ENCODE assay signal across 14 cellular contexts in the genomic region with DNA sequence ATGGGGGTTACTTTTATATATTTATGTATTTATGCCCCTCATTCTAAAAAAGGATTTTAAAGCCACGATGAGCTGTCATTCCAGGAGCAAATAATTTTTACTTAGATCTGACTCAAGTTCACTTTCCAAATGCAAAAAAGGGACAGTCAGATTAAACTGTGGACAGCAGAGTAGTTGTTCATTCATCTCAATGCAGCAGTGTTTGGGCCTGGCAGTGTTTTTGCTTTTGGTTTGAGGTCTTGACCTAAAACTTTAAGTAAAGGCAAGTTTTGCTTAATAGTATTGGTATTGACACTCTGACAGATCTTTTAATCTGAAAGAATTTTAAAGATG. TPM values are rescaled to one million over a fixed set of nuclear protein-coding genes. Genes with fewer than 3 reads are reported as not detected.
DNase-seq lines count a peak whose midpoint lies in the region; ATAC-seq, FAIRE-seq and TF ChIP-seq lines count a peak whose summit lies in the region.
"Had no signal": no experiment of that assay in that cellular context is flagged by ENCODE, and none has a peak within 500 bp of the region (broad histone marks: within the 10 kb centered on the region; RNA-seq: fewer than 3 reads in every experiment).

No MANE protein-coding gene starts in this region.

- H2BK12ac ChIP-seq in H9 (ENCODE audit: insufficient read length, low read depth, low read length): no peak overlapping the region

- peaks cover 4% of the 10 kb centered on the region for H3K36me3 Mint-ChIP-seq in CD4-positive, alpha-beta T cell (ENCODE audit: low read depth)
- H3K36me3 Mint-ChIP-seq in brain (peaks cover 18% of the 10 kb centered on the region), nephron progenitor cell (ENCODE audit: low read depth) (peaks cover 22% of the 10 kb centered on the region), H9 (ENCODE audit: insufficient read depth in 1 of 3, low read depth in 3 of 3) (peaks cover 11 to 43% (median 19%) of the 10 kb centered on the region in 3 experiments; a peak in 6 of 7 replicates)

- H3K79me2 ChIP-seq in H9 (ENCODE audit: insufficient read depth, low read length): peaks cover 97% of the 10 kb centered on the region

- no peaks in the 10 kb centered on the region for H3K36me3 ChIP-seq in MG63
- H3K36me3 ChIP-seq in testis (ENCODE audit: low read depth, missing control alignments): no peaks in the 10 kb centered on the region

- no peak overlapping the region for H2BK20ac ChIP-seq in H9 (ENCODE audit: low read depth, low read length, poor library complexity, severe bottlenecking)

- no peak overlapping the region for H3K18ac ChIP-seq in H9 (ENCODE audit: insufficient read length, low read depth, low read length)

- H3K27ac Mint-ChIP-seq in CD4-positive, alpha-beta T cell: peak overlapping the region; percentile 6
- peak overlapping the region in 3 of 5 experiments; percentile 0 to 33 (median 28) for H3K27ac Mint-ChIP-seq in brain
- no peak overlapping the region for H3K27ac Mint-ChIP-seq in nephron progenitor cell
- peak overlapping the region in 1 of 3 experiments; percentile 31; a peak in 3 of 7 replicates for H3K27ac Mint-ChIP-seq in H9

- H4K91ac ChIP-seq in H9 (ENCODE audit: insufficient read length, low read depth, low read length): no peak overlapping the region

- H3K79me1 ChIP-seq in H9 (ENCODE audit: insufficient read depth, low read depth, low read length, poor library complexity, severe bottlenecking): no peaks in the 10 kb centered on the region

- no peak overlapping the region for H3K27ac ChIP-seq in CD4-positive, alpha-beta T cell (ENCODE audit: low read depth, low read length)
- H3K27ac ChIP-seq in testis (no peak overlapping the region), H9 (ENCODE audit: insufficient read length, low read depth, low read length) (no peak overlapping the region)

- no peak overlapping the region for H2AK5ac ChIP-seq in H9 (ENCODE audit: insufficient read length, low read length)

- no peak overlapping the region for H2AFZ ChIP-seq in H9 (ENCODE audit: low read length)

- H3K23ac ChIP-seq in H9 (ENCODE audit: insufficient read length, low read depth, low read length): no peak overlapping the region

- H3K4me3 Mint-ChIP-seq in CD4-positive, alpha-beta T cell: no peak overlapping the region
- H3K4me3 Mint-ChIP-seq in brain (peak overlapping the region in 3 of 5 experiments; percentile 0 to 37 (median 16)), nephron progenitor cell (peak overlapping the region; percentile 4), H9 (peak overlapping the region in 1 of 2 experiments; percentile 6; a peak in 1 of 5 replicates)

- no peak overlapping the region for H4K8ac ChIP-seq in H9 (replicated peaks; ENCODE audit: insufficient read length, low read depth, low read length)

- no peak overlapping the region for H3K9ac ChIP-seq in H9 (ENCODE audit: extremely low read depth, insufficient read length, low read length)

- DNase-seq in CD4-positive, alpha-beta T cell: no peak
- DNase-seq in MG63: peak; percentile 50
- DNase-seq in nephron progenitor cell: no peak
- no peak for DNase-seq in testis
- DNase-seq in GM12891 (ENCODE audit: insufficient read length, low spot score): no peak
- no peak for DNase-seq in H9
- DNase-seq: central memory CD4-positive, alpha-beta T cell; COR-L47; midbrain; NCI-H524 treated with DMSO at 0.1 percent for 48 hours; retina; Right ventricle myocardium superior had no signal

- CTCF ChIA-PET in CD4-positive, alpha-beta T cell (lab: Charles Lee): no interaction called here

- H3K4me1 ChIP-seq in testis (peaks cover 61% of the 10 kb centered on the region), H9 (ENCODE audit: insufficient read depth, low read length) (peaks cover 28% of the 10 kb centered on the region)

- H3K4me1 Mint-ChIP-seq in CD4-positive, alpha-beta T cell (ENCODE audit: low read depth): peaks cover 96% of the 10 kb centered on the region
- H3K4me1 Mint-ChIP-seq in brain (peaks cover 98% of the 10 kb centered on the region), nephron progenitor cell (peaks cover 94% of the 10 kb centered on the region), H9 (peaks cover 90 to 93% of the 10 kb centered on the region in 2 experiments)

- H3K14ac ChIP-seq in H9 (ENCODE audit: insufficient read depth, low read length): no peak overlapping the region

- WGBS in testis, 2 donors: 60 to 61% methylated on average over 1 of the region's 1 CpG
- WGBS in H9 (ENCODE audit: extremely low coverage, insufficient read length, low lambda C conversion rate): no CpG with 5 or more reads among the region's 1 CpG

- TF ChIP-seq CTCF in CD4-positive, alpha-beta T cell (IDR thresholded peaks at IDR 0.05): no peak
- TF ChIP-seq CTCF in brain (conservative IDR thresholded peaks at IDR 0.05) (no peak), nephron progenitor cell (IDR thresholded peaks at IDR 0.05) (no peak), testis (IDR thresholded peaks at IDR 0.05) (no peak), H9 (conservative IDR thresholded peaks at IDR 0.05) (no peak)

- no peaks in the 10 kb centered on the region for H3K27me3 Mint-ChIP-seq in CD4-positive, alpha-beta T cell
- H3K27me3 Mint-ChIP-seq in brain (no peaks in the 10 kb centered on the region), nephron progenitor cell (ENCODE audit: low read depth, poor library complexity) (no peaks in the 10 kb centered on the region), H9 (ENCODE audit: low read depth) (no peaks in the 10 kb centered on the region)

- H4K20me1 ChIP-seq in H9 (ENCODE audit: control insufficient read depth, insufficient read depth, insufficient read length): no peaks in the 10 kb centered on the region

- ATAC-seq in CD4-positive, alpha-beta T cell (ENCODE audit: poor library complexity): no peak
- no peak for ATAC-seq in HG02798 (IDR thresholded peaks at IDR 0.05; ENCODE audit: poor library complexity, unreplicated experiment)

- intact Hi-C loops in CD4-positive, alpha-beta T cell (cut with DNase I, micrococcal nuclease): loop anchor here in 1 of 2 experiments (5.0 kb wide), 1 partner anchor 38 kb away; no protein-coding TSS in a partner anchor
- intact Hi-C loops in testis (cut with DNase I; ENCODE audit: low total_unique reads): no loop called here

- POLR2A ChIA-PET in CD4-positive, alpha-beta T cell (lab: Charles Lee): interaction anchor here (1.0 to 2.6 kb wide), 4 partner anchors 8 to 14 kb away, joined by 3 to 10 read pairs (median 5); partner anchors contain the start of gene JARID2

- TF ChIP-seq POLR2A in testis (IDR thresholded peaks at IDR 0.05) (no peak), GM12891 (IDR thresholded peaks at IDR 0.05; ENCODE audit: low read depth, low read length) (no peak)

- H4K5ac ChIP-seq in H9 (ENCODE audit: insufficient read length, low read depth, low read length): no peak overlapping the region

- H3K4me3 ChIP-seq in MG63: no peak overlapping the region
- H3K4me3 ChIP-seq in testis: no peak overlapping the region

- no peak overlapping the region for H3T11ph ChIP-seq in H9 (ENCODE audit: low read length)

- no peak overlapping the region for H2BK120ac ChIP-seq in H9 (ENCODE audit: low read depth, low read length, poor library complexity, severe bottlenecking)

- H3K56ac ChIP-seq in H9 (ENCODE audit: insufficient read length, low read depth, low read length): no peak overlapping the region

- H2BK15ac ChIP-seq in H9 (ENCODE audit: low read depth, low read length): no peak overlapping the region

- H3K9me3 ChIP-seq in CD4-positive, alpha-beta T cell (ENCODE audit: control insufficient read depth, low read length): no peaks in the 10 kb centered on the region
- H3K9me3 ChIP-seq in MG63: no peaks in the 10 kb centered on the region
- H3K9me3 ChIP-seq in testis: no peaks in the 10 kb centered on the region
- no peaks in the 10 kb centered on the region for H3K9me3 ChIP-seq in H9 (ENCODE audit: control insufficient read depth, low read depth, low read length)

- no peak overlapping the region for H2BK5ac ChIP-seq in H9 (ENCODE audit: insufficient read length, low read length)

- FAIRE-seq in GM12891 (lab: Jason Lieb, UNC): no peak

- H3K4me2 ChIP-seq in H9 (ENCODE audit: insufficient read depth, insufficient read length, low read length): no peak overlapping the region

- no peak overlapping the region for H3K4ac ChIP-seq in H9 (ENCODE audit: low read depth, low read length)

- peaks cover 3% of the 10 kb centered on the region for H3K23me2 ChIP-seq in H9 (ENCODE audit: insufficient read length, low read depth, low read length, poor library complexity, severe bottlenecking)

- H3K27me3 ChIP-seq in CD4-positive, alpha-beta T cell (ENCODE audit: control insufficient read depth, insufficient read depth, low read length): no peaks in the 10 kb centered on the region
- H3K27me3 ChIP-seq in MG63: no peaks in the 10 kb centered on the region
- no peaks in the 10 kb centered on the region for H3K27me3 ChIP-seq in testis
- H3K27me3 ChIP-seq in H9 (ENCODE audit: insufficient read depth, low read length): no peaks in the 10 kb centered on the region

- no peaks in the 10 kb centered on the region for H3K9me3 Mint-ChIP-seq in CD4-positive, alpha-beta T cell
- H3K9me3 Mint-ChIP-seq in brain: peaks cover 0 to 3% (median 0%) of the 10 kb centered on the region in 5 experiments
- H3K9me3 Mint-ChIP-seq in nephron progenitor cell: peaks cover 4% of the 10 kb centered on the region
- no peaks in the 10 kb centered on the region for H3K9me3 Mint-ChIP-seq in H9

TF ChIP-seq in GM12891, 5 proteins besides CTCF, POLR2A, EP300 and RAD21:
- TF ChIP-seq PAX5 (IDR thresholded peaks at IDR 0.05; ENCODE audit: insufficient read depth, low read length, severe bottlenecking) (no peak), POU2F2 (IDR thresholded peaks at IDR 0.05; ENCODE audit: low read depth, low read length) (no peak), SPI1 (IDR thresholded peaks at IDR 0.05; ENCODE audit: low read depth, low read length) (no peak)

RNA-seq across cellular contexts. Expression of gene JARID2, which starts 13.9 kb away (rescaled TPM):
- 10 to 100 TPM; 32.0 to 33.0 TPM for total RNA-seq in CD4-positive, alpha-beta T cell
- total RNA-seq in MG63 (2014; rRNA removed; shearing (Covaris generic); ENCODE audit: low replicate concordance): 0.56 and 1.1 TPM in 2 replicates
- polyA plus RNA-seq in brain (ENCODE audit: insufficient read depth, low read depth, low replicate concordance): 19.7 TPM
- total RNA-seq in testis: 10 to 100 TPM; 53.7 to 60.8 TPM
- polyA plus RNA-seq in testis (ENCODE audit: insufficient read depth, low read depth, low replicate concordance): 36.1 TPM
- polyA plus RNA-seq in GM12891 (2012; ENCODE audit: low read depth, missing spikeins): 10.5 TPM
- total RNA-seq in H9 (2021): 174 and 181 TPM in 2 replicates

Comparison
In these comparisons a context has a peak if more than half of its experiments do, and no peak if none do; other contexts are left out.
1. RNA of gene JARID2, which starts 13.9 kb away (total RNA-seq): 174 to 181 TPM in H9, 53.7 to 60.8 TPM in testis and 32.0 to 33.0 TPM in CD4-positive, alpha-beta T cell; 0.56 to 1.1 TPM in MG63; every median in the first group is over 10 times any median in the second.